21 cellular contexts compared by ENCODE assay signal in genomic region chr21:15823486-15824150, GRCh38.
DNase-seq lines count a peak whose midpoint lies in the region; ATAC-seq and TF ChIP-seq lines count a peak whose summit lies in the region.
"Had no signal": no experiment of that assay in that cellular context is flagged by ENCODE, and none has a peak within 500 bp of the region (broad histone marks: within the 10 kb centered on the region; RNA-seq: fewer than 3 reads in every experiment).

No MANE protein-coding gene starts in this region.

- CTCF ChIA-PET in CD4-positive, alpha-beta memory T cell (lab: Charles Lee; ENCODE audit: partially characterized antibody), result interaction anchor here (0.8 to 1.0 kb wide), 3 partner anchors 30 to 93 kb away, joined by 3 to 4 read pairs (median 3); no protein-coding TSS in a partner anchor
- CTCF ChIA-PET in activated CD4-positive, alpha-beta memory T cell treated with anti-CD3 and anti-CD28 coated beads for 36 hours (lab: Charles Lee), result interaction anchor here (0.6 kb wide), 1 partner anchor 111 kb away, joined by 3 read pairs; no protein-coding TSS in a partner anchor

- no peaks in the 10 kb centered on the region for H3K9me3 Mint-ChIP-seq in CD4-positive, CD25-positive, alpha-beta regulatory T cell
- no peaks in the 10 kb centered on the region for H3K9me3 Mint-ChIP-seq in CD4-positive, alpha-beta memory T cell
- H3K9me3 Mint-ChIP-seq in activated CD4-positive, alpha-beta memory T cell treated with anti-CD3 and anti-CD28 coated beads for 36 hours, result no peaks in the 10 kb centered on the region
- no peaks in the 10 kb centered on the region for H3K9me3 Mint-ChIP-seq in endothelial cell (ENCODE audit: unreplicated experiment)

- 94% methylated on average over 4 of the region's 4 CpGs for WGBS in prostate gland

- peak overlapping the region; percentile 27 to 73 (median 61) for H3K27ac Mint-ChIP-seq in CD4-positive, CD25-positive, alpha-beta regulatory T cell
- peak overlapping the region; percentile 69 to 91 (median 85) for H3K27ac Mint-ChIP-seq in CD4-positive, alpha-beta memory T cell
- H3K27ac Mint-ChIP-seq in activated CD4-positive, alpha-beta memory T cell treated with anti-CD3 and anti-CD28 coated beads for 36 hours, result peak overlapping the region; percentile 70
- H3K27ac Mint-ChIP-seq in endothelial cell (ENCODE audit: unreplicated experiment), result peak overlapping the region; percentile 75

- H3K4me3 Mint-ChIP-seq in CD4-positive, CD25-positive, alpha-beta regulatory T cell, result peak overlapping the region; percentile 8 to 92 (median 70)
- peak overlapping the region; percentile 62 to 86 (median 74) for H3K4me3 Mint-ChIP-seq in CD4-positive, alpha-beta memory T cell
- no peak overlapping the region for H3K4me3 Mint-ChIP-seq in activated CD4-positive, alpha-beta memory T cell treated with anti-CD3 and anti-CD28 coated beads for 36 hours
- H3K4me3 Mint-ChIP-seq in endothelial cell (ENCODE audit: unreplicated experiment), result no peak overlapping the region

- ATAC-seq in CD4-positive, CD25-positive, alpha-beta regulatory T cell (ENCODE audit: low read depth in 2 of 2), result peak; percentile 79 to 83
- ATAC-seq in GM18511 (IDR thresholded peaks at IDR 0.05; ENCODE audit: unreplicated experiment) (no peak), HG02973 (IDR thresholded peaks at IDR 0.05; ENCODE audit: unreplicated experiment) (no peak)
- ATAC-seq: activated CD4-positive, CD25-positive, alpha-beta regulatory T cell treated with anti-CD3 and anti-CD28 coated beads, Interleukin-2, amount 50 U/mL, for 24 hours; HCT116; Right ventricle myocardium inferior had no signal

- no peak overlapping the region for H3K27ac ChIP-seq in CD4-positive, CD25-positive, alpha-beta regulatory T cell (ENCODE audit: insufficient read depth, low read length, poor library complexity, severe bottlenecking)
- H3K27ac ChIP-seq in CD4-positive, alpha-beta memory T cell (ENCODE audit: low read depth, low read length), result peak overlapping the region; percentile 21
- H3K27ac ChIP-seq in prostate gland, result no peak overlapping the region
- H3K27ac ChIP-seq: adrenal gland, breast epithelium, coronary artery, tibial artery had no signal

- H3K4me1 ChIP-seq in CD4-positive, CD25-positive, alpha-beta regulatory T cell (ENCODE audit: control insufficient read depth, insufficient read depth, low read length, poor library complexity, severe bottlenecking), result peaks cover 20% of the 10 kb centered on the region
- peaks cover 32% of the 10 kb centered on the region for H3K4me1 ChIP-seq in CD4-positive, alpha-beta memory T cell (ENCODE audit: insufficient read depth, low read length)
- no peaks in the 10 kb centered on the region for H3K4me1 ChIP-seq in prostate gland (replicated peaks)
- H3K4me1 ChIP-seq: breast epithelium, tibial artery had no signal

- peaks cover 35% of the 10 kb centered on the region for H3K36me3 Mint-ChIP-seq in CD4-positive, CD25-positive, alpha-beta regulatory T cell
- H3K36me3 Mint-ChIP-seq in CD4-positive, alpha-beta memory T cell, result peaks cover 33 to 36% of the 10 kb centered on the region in 2 donors
- H3K36me3 Mint-ChIP-seq in activated CD4-positive, alpha-beta memory T cell treated with anti-CD3 and anti-CD28 coated beads for 36 hours, result peaks cover 13% of the 10 kb centered on the region
- peaks cover 6% of the 10 kb centered on the region for H3K36me3 Mint-ChIP-seq in endothelial cell (ENCODE audit: low read depth, unreplicated experiment)

- no peaks in the 10 kb centered on the region for H3K27me3 Mint-ChIP-seq in CD4-positive, CD25-positive, alpha-beta regulatory T cell
- H3K27me3 Mint-ChIP-seq in CD4-positive, alpha-beta memory T cell, result no peaks in the 10 kb centered on the region
- no peaks in the 10 kb centered on the region for H3K27me3 Mint-ChIP-seq in activated CD4-positive, alpha-beta memory T cell treated with anti-CD3 and anti-CD28 coated beads for 36 hours
- H3K27me3 Mint-ChIP-seq in endothelial cell (ENCODE audit: unreplicated experiment), result no peaks in the 10 kb centered on the region

- no peak for TF ChIP-seq POLR2A in prostate gland (IDR thresholded peaks at IDR 0.05)

- POLR2A ChIA-PET in CD4-positive, alpha-beta memory T cell (lab: Charles Lee; ENCODE audit: partially characterized antibody), result interaction anchor here (1.1 to 1.2 kb wide), 3 partner anchors 88 to 93 kb away, joined by 3 to 7 read pairs (median 7); partner anchors contain the start of gene USP25
- POLR2A ChIA-PET in activated CD4-positive, alpha-beta memory T cell treated with anti-CD3 and anti-CD28 coated beads for 36 hours (lab: Charles Lee), result no interaction called here

- peaks cover 27 to 39% (median 31%) of the 10 kb centered on the region in 4 donors for H3K4me1 Mint-ChIP-seq in CD4-positive, CD25-positive, alpha-beta regulatory T cell
- H3K4me1 Mint-ChIP-seq in CD4-positive, alpha-beta memory T cell, result peaks cover 31 to 37% (median 32%) of the 10 kb centered on the region in 4 donors
- H3K4me1 Mint-ChIP-seq in activated CD4-positive, alpha-beta memory T cell treated with anti-CD3 and anti-CD28 coated beads for 36 hours (ENCODE audit: low read depth), result peaks cover 24% of the 10 kb centered on the region
- peaks cover 19% of the 10 kb centered on the region for H3K4me1 Mint-ChIP-seq in endothelial cell (ENCODE audit: unreplicated experiment)

- peak overlapping the region; percentile 48 for H3K4me3 ChIP-seq in CD4-positive, CD25-positive, alpha-beta regulatory T cell (ENCODE audit: low read depth, low read length)
- H3K4me3 ChIP-seq in CD4-positive, alpha-beta memory T cell (ENCODE audit: low read length in 2 of 2), result no peak overlapping the region
- no peak overlapping the region for H3K4me3 ChIP-seq in prostate gland
- H3K4me3 ChIP-seq: adrenal gland, breast epithelium, coronary artery, tibial artery had no signal

- H3K36me3 ChIP-seq in CD4-positive, CD25-positive, alpha-beta regulatory T cell (ENCODE audit: control insufficient read depth, insufficient read depth, low read length), result peaks cover 32% of the 10 kb centered on the region
- peaks cover 17% of the 10 kb centered on the region for H3K36me3 ChIP-seq in CD4-positive, alpha-beta memory T cell (ENCODE audit: insufficient read depth, low read length)
- no peaks in the 10 kb centered on the region for H3K36me3 ChIP-seq in prostate gland
- H3K36me3 ChIP-seq: adrenal gland, breast epithelium had no signal

- H3K9me3 ChIP-seq in CD4-positive, CD25-positive, alpha-beta regulatory T cell (ENCODE audit: control insufficient read depth in 2 of 2, low read length in 2 of 2), result no peaks in the 10 kb centered on the region
- H3K9me3 ChIP-seq in CD4-positive, alpha-beta memory T cell (ENCODE audit: control insufficient read depth in 1 of 2, low read length in 2 of 2), result no peaks in the 10 kb centered on the region
- no peaks in the 10 kb centered on the region for H3K9me3 ChIP-seq in prostate gland
- H3K9me3 ChIP-seq: breast epithelium, tibial artery had no signal

- intact Hi-C loops in CD4-positive, alpha-beta memory T cell (cut with micrococcal nuclease), result loop anchor here (5.0 to 10.0 kb wide), 4 partner anchors 141 to 1569 kb away; partner anchors contain the start of gene HSPA13
- intact Hi-C loops in activated CD4-positive, alpha-beta memory T cell treated with anti-CD3 and anti-CD28 coated beads for 36 hours (cut with micrococcal nuclease), result loop anchor here (2.0 to 10.0 kb wide), 4 partner anchors 25 to 759 kb away; partner anchors contain the start of gene NRIP1
- intact Hi-C loops in prostate gland (cut with DNase I), result loop anchor here (10.0 kb wide), 1 partner anchor 89 kb away; no protein-coding TSS in a partner anchor

- peak in 2 of 3 donors; percentile 48 to 58 for DNase-seq in CD4-positive, CD25-positive, alpha-beta regulatory T cell
- peak; percentile 25 to 50 (median 38) for DNase-seq in CD4-positive, alpha-beta memory T cell
- DNase-seq in activated CD4-positive, alpha-beta memory T cell treated with anti-CD3 and anti-CD28 coated beads for 36 hours, result peak; percentile 12
- DNase-seq in endothelial cell (ENCODE audit: low spot score) (no peak), prostate gland (ENCODE audit: low spot score) (no peak)
- DNase-seq: adrenal gland; DMS53; kidney glomerular epithelial cell; mammary epithelial cell; NCI-H1694 treated with DMSO at 0.1 percent for 48 hours; retina; stimulated activated CD4-positive, alpha-beta T cell treated with anti-CD3 and anti-CD28 coated beads, Interleukin-4, amount 100 ng/mL, for 1 hour; stimulated activated naive CD4-positive, alpha-beta T cell treated with Interleukin-2 at 50 U/mL for 16 hours; tibial artery had no signal

- no peak for TF ChIP-seq CTCF in endothelial cell (IDR thresholded peaks at IDR 0.05; ENCODE audit: unreplicated experiment)
- TF ChIP-seq CTCF in prostate gland (IDR thresholded peaks at IDR 0.05), result no peak

- H3K27me3 ChIP-seq in CD4-positive, CD25-positive, alpha-beta regulatory T cell (ENCODE audit: control insufficient read depth, insufficient read depth, low read length), result no peaks in the 10 kb centered on the region
- H3K27me3 ChIP-seq in CD4-positive, alpha-beta memory T cell (ENCODE audit: insufficient read depth, low read length), result no peaks in the 10 kb centered on the region
- H3K27me3 ChIP-seq in prostate gland (replicated peaks; ENCODE audit: insufficient read depth), result no peaks in the 10 kb centered on the region
- H3K27me3 ChIP-seq: adrenal gland, breast epithelium, tibial artery had no signal

Comparison
In these comparisons a context has a peak if more than half of its experiments do, and no peak if none do; other contexts are left out.
1. ATAC-seq: peak in CD4-positive, CD25-positive, alpha-beta regulatory T cell (2 of 2); none in GM18511 (single experiment) and HG02973 (single experiment).
2. DNase-seq: peak in CD4-positive, CD25-positive, alpha-beta regulatory T cell (2 of 3), CD4-positive, alpha-beta memory T cell (5 of 5) and activated CD4-positive, alpha-beta memory T cell treated with anti-CD3 and anti-CD28 coated beads for 36 hours (single experiment); none in endothelial cell (single experiment) and prostate gland (single experiment).
3. H3K4me3 Mint-ChIP-seq: peak in CD4-positive, CD25-positive, alpha-beta regulatory T cell (4 of 4) and CD4-positive, alpha-beta memory T cell (8 of 8); none in activated CD4-positive, alpha-beta memory T cell treated with anti-CD3 and anti-CD28 coated beads for 36 hours (single experiment) and endothelial cell (single experiment).
4. Peak in every context shown above with its lines, with median percentiles within 50 percentile points of each other: H3K27ac Mint-ChIP-seq.